In the genomic region with DNA sequence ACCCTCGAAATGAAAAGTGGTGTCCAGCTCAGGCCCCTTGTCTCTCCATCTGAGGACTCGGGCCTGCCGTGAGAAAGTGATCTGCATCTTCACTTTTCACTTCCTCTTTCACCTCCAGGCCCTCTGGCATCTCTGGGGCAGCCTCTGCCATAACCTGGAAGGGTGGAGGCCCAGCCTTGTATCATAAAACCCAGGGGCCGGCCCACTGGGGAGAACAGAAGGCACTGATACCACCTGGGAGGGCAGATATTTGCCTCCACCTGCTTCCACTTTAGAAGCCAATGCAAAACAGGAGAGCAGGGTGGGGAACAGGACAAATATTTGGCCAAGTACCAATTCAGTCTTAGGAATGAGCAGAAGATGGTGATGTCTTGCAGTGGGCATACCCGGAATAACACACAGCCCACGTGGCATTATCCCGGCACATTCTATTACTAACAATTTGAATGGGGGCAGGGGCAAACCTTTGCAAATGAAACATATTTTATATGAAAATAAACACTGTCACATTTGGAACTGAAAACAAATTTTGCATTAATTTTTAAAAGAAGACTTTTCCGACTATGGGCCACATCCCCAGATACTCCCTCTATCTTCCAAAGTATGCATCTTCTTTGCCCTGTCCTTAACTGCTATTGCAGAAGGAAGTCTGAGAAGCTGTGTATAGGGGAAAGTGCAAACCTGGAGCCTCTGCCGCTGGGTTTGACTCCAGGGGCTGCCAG, we compare ENCODE assay signal across 8 cellular contexts.
DNase-seq lines count a peak whose midpoint lies in the region; ATAC-seq and TF ChIP-seq lines count a peak whose summit lies in the region.

No MANE protein-coding gene starts in this region.

- POLR2A ChIA-PET in CD4-positive, alpha-beta T cell (lab: Charles Lee): no interaction called here

- peaks cover 10% of the 10 kb centered on the region for H3K36me3 Mint-ChIP-seq in Calu3 (ENCODE audit: insufficient read depth, unreplicated experiment)
- H3K36me3 Mint-ChIP-seq in stimulated activated effector memory CD8-positive, alpha-beta T cell treated with anti-CD3 and anti-CD28 coated beads, Interleukin-12 subunit alpha, Interleukin-12 subunit beta, amount 100 ng/mL, for 72 hours: no peaks in the 10 kb centered on the region
- no peaks in the 10 kb centered on the region for H3K36me3 Mint-ChIP-seq in CD4-positive, alpha-beta T cell (ENCODE audit: low read depth)

- H3K9me3 Mint-ChIP-seq in Calu3 (ENCODE audit: low read depth, unreplicated experiment): no peaks in the 10 kb centered on the region
- no peaks in the 10 kb centered on the region for H3K9me3 Mint-ChIP-seq in stimulated activated effector memory CD8-positive, alpha-beta T cell treated with anti-CD3 and anti-CD28 coated beads, Interleukin-12 subunit alpha, Interleukin-12 subunit beta, amount 100 ng/mL, for 72 hours
- no peaks in the 10 kb centered on the region for H3K9me3 Mint-ChIP-seq in CD4-positive, alpha-beta T cell

- H3K9me3 ChIP-seq in CD4-positive, alpha-beta T cell (ENCODE audit: control insufficient read depth, low read length): no peaks in the 10 kb centered on the region

- H3K4me1 Mint-ChIP-seq in Calu3 (ENCODE audit: low read depth, unreplicated experiment): peaks cover 37% of the 10 kb centered on the region
- H3K4me1 Mint-ChIP-seq in stimulated activated effector memory CD8-positive, alpha-beta T cell treated with anti-CD3 and anti-CD28 coated beads, Interleukin-12 subunit alpha, Interleukin-12 subunit beta, amount 100 ng/mL, for 72 hours: peaks cover 7% of the 10 kb centered on the region
- no peaks in the 10 kb centered on the region for H3K4me1 Mint-ChIP-seq in CD4-positive, alpha-beta T cell (ENCODE audit: low read depth)

- no peaks in the 10 kb centered on the region for H3K27me3 Mint-ChIP-seq in Calu3 (ENCODE audit: unreplicated experiment)
- no peaks in the 10 kb centered on the region for H3K27me3 Mint-ChIP-seq in CD4-positive, alpha-beta T cell

- peak overlapping the region; percentile 74 for H3K27ac Mint-ChIP-seq in Calu3 (ENCODE audit: unreplicated experiment)
- H3K27ac Mint-ChIP-seq in stimulated activated effector memory CD8-positive, alpha-beta T cell treated with anti-CD3 and anti-CD28 coated beads, Interleukin-12 subunit alpha, Interleukin-12 subunit beta, amount 100 ng/mL, for 72 hours: peak overlapping the region; percentile 40
- H3K27ac Mint-ChIP-seq in CD4-positive, alpha-beta T cell: no peak overlapping the region

- no peak for TF ChIP-seq CTCF in Calu3 (IDR thresholded peaks at IDR 0.05; ENCODE audit: unreplicated experiment)
- TF ChIP-seq CTCF in cardiac fibroblast (IDR thresholded peaks at IDR 0.05; ENCODE audit: low read depth, low read length): peak; percentile 15
- no peak for TF ChIP-seq CTCF in CD4-positive, alpha-beta T cell (IDR thresholded peaks at IDR 0.05)

- no peaks in the 10 kb centered on the region for H3K27me3 ChIP-seq in CD4-positive, alpha-beta T cell (ENCODE audit: control insufficient read depth, insufficient read depth, low read length)

- no peak overlapping the region for H3K4me3 ChIP-seq in cardiac fibroblast (replicated peaks in 1 of 2; ENCODE audit: low read depth in 2 of 2, low read length in 2 of 2)

- H3K27ac ChIP-seq in CD4-positive, alpha-beta T cell (ENCODE audit: low read depth, low read length): no peak overlapping the region

- ATAC-seq in GM21367 (IDR thresholded peaks at IDR 0.05; ENCODE audit: unreplicated experiment) (peak; percentile 59), HG03460 (IDR thresholded peaks at IDR 0.05; ENCODE audit: unreplicated experiment) (peak; percentile 63)
- ATAC-seq in stimulated activated effector memory CD8-positive, alpha-beta T cell treated with anti-CD3 and anti-CD28 coated beads, Interleukin-12 subunit alpha, Interleukin-12 subunit beta, amount 100 ng/mL, for 72 hours: no peak
- no peak for ATAC-seq in CD4-positive, alpha-beta T cell (ENCODE audit: poor library complexity)

- H3K4me3 Mint-ChIP-seq in Calu3 (ENCODE audit: low read depth, unreplicated experiment): peak overlapping the region; percentile 30
- H3K4me3 Mint-ChIP-seq in stimulated activated effector memory CD8-positive, alpha-beta T cell treated with anti-CD3 and anti-CD28 coated beads, Interleukin-12 subunit alpha, Interleukin-12 subunit beta, amount 100 ng/mL, for 72 hours: no peak overlapping the region
- no peak overlapping the region for H3K4me3 Mint-ChIP-seq in CD4-positive, alpha-beta T cell

- intact Hi-C loops in Calu3 (cut with micrococcal nuclease; ENCODE audit: unreplicated experiment): loop anchor here (5.0 kb wide), 2 partner anchors 85 to 175 kb away; a partner anchor contains a TSS
- intact Hi-C loops in CD4-positive, alpha-beta T cell (cut with DNase I, micrococcal nuclease): no loop called here

- CTCF ChIA-PET in Calu3 (lab: Charles Lee): interaction anchor here (0.7 to 1.8 kb wide), 3 partner anchors 10 to 1409 kb away, joined by 3 to 5 read pairs (median 3); no protein-coding TSS in a partner anchor
- CTCF ChIA-PET in CD4-positive, alpha-beta T cell (lab: Charles Lee): no interaction called here

- BruUV-seq in Calu3 (replicated peaks; lab: Mats Ljungman, UMichigan): no TSS peak

- peak; percentile 38 for DNase-seq in Calu3
- no peak for DNase-seq in cardiac fibroblast (ENCODE audit: low read depth in 2 of 2)
- no peak for DNase-seq in stimulated activated effector memory CD8-positive, alpha-beta T cell treated with anti-CD3 and anti-CD28 coated beads, Interleukin-12 subunit alpha, Interleukin-12 subunit beta, amount 100 ng/mL, for 72 hours (ENCODE audit: low spot score in 2 of 2)
- no peak for DNase-seq in SK-N-DZ (ENCODE audit: low spot score)
- DNase-seq in CD4-positive, alpha-beta T cell: no peak
- DNase-seq in stimulated activated naive CD4-positive, alpha-beta T cell (lab: John Stamatoyannopoulos, UW): no peak

Comparison
In these comparisons a context has a peak if more than half of its experiments do, and no peak if none do; other contexts are left out.
1. ATAC-seq: peak in GM21367 (single experiment) and HG03460 (single experiment); none in stimulated activated effector memory CD8-positive, alpha-beta T cell treated with anti-CD3 and anti-CD28 coated beads, Interleukin-12 subunit alpha, Interleukin-12 subunit beta, amount 100 ng/mL, for 72 hours (single experiment) and CD4-positive, alpha-beta T cell (single experiment).